Comparison of ENCODE assay signal across 27 cellular contexts in the genomic region with DNA sequence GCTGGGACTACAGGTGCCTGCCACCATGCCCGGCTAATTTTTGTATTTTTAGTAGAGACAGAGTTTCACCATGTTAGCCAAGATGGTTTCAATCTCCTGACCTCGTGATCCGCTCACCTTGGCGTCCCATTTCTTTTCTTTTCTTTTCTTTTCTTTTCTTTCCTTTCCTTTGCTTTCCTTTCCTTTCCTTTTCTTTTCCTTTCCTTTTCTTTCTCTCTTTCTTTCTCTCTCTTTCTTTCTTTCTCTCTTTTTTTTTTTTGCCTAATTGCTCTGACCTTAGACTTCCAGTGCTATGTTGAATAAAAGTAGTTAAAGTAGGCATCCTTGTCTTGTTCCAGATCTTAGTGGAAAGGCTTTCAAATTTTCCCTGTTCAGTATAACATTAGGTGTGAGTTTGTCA.
"Had no signal": no experiment of that assay in that cellular context is flagged by ENCODE, and none has a peak within 500 bp of the region (broad histone marks: within the 10 kb centered on the region; RNA-seq: fewer than 3 reads in every experiment).

No MANE protein-coding gene starts in this region.

- H3K27ac ChIP-seq: stomach, suprapubic skin, testis, thoracic aorta, thyroid gland, tibial artery, tibial nerve, transverse colon, upper lobe of left lung, upper lobe of right lung, uterus, vagina had no signal

- H3K9me3 ChIP-seq: stomach, suprapubic skin, testis, thoracic aorta, thyroid gland, tibial artery, tibial nerve, transverse colon, upper lobe of left lung, upper lobe of right lung, uterus, vagina had no signal

- H3K4me3 ChIP-seq: stomach, suprapubic skin, testis, thoracic aorta, thyroid gland, tibial artery, tibial nerve, transverse colon, upper lobe of left lung, upper lobe of right lung, uterus, vagina had no signal

- H3K27me3 ChIP-seq: stomach, testis, thyroid gland, tibial nerve, transverse colon, upper lobe of left lung, upper lobe of right lung, uterus, vagina had no signal

- DNase-seq: stimulated activated CD4-positive, alpha-beta T cell treated with anti-CD3 and anti-CD28 coated beads, Interleukin-2, amount 100 ng/mL, for 48 hours; stimulated activated CD4-positive, alpha-beta T cell treated with anti-CD3 and anti-CD28 coated beads, Interleukin-4, amount 100 ng/mL, for 1 hour; stimulated activated CD4-positive, alpha-beta T cell treated with anti-CD3 and anti-CD28 coated beads, Interleukin-4, amount 100 ng/mL, for 24 hours; stimulated activated CD4-positive, alpha-beta T cell treated with anti-CD3 and anti-CD28 coated beads, Interleukin-4, amount 100 ng/mL, for 4 hours; stimulated activated CD8-positive, alpha-beta memory T cell treated with anti-CD3 and anti-CD28 coated beads, Interleukin-4, amount 100 ng/mL, for 48 hours; stimulated activated naive B cell treated with anti-CD40 and anti-IgM and Interleukin-4, amounts not matched to agents 10 μg/mL and 1 μg/mL and 100 μg/mL, for 72 hours; stimulated activated naive CD4-positive, alpha-beta T cell; stimulated activated naive CD4-positive, alpha-beta T cell treated with Interleukin-2 at 50 U/mL for 16 hours; stimulated activated naive CD8-positive, alpha-beta T cell treated with anti-CD3 and anti-CD28 coated beads, Interleukin-15, amount 100 ng/mL, for 72 hours; stimulated activated naive CD8-positive, alpha-beta T cell treated with anti-CD3 and anti-CD28 coated beads, Interleukin-15, Interleukin-2, amounts not matched to agents 100 U/mL and 50 U/mL, for 24 hours; stomach; substantia nigra; testis; thyroid gland; tibial artery; transverse colon; trophoblast cell; upper lobe of left lung; upper lobe of right lung; uterus had no signal

- ATAC-seq: stimulated activated effector memory CD8-positive, alpha-beta T cell treated with anti-CD3 and anti-CD28 coated beads, Interleukin-12 subunit alpha, Interleukin-12 subunit beta, amount 100 ng/mL, for 72 hours; stimulated activated memory B cell treated with anti-CD40 and anti-IgM and Interleukin-4, amounts not matched to agents 10 μg/mL and 1 μg/mL and 100 μg/mL, for 72 hours; stimulated activated naive B cell treated with anti-CD40 and anti-IgM and Interleukin-4, amounts not matched to agents 10 μg/mL and 1 μg/mL and 100 μg/mL, for 72 hours; stimulated activated naive CD8-positive, alpha-beta T cell treated with anti-CD3 and anti-CD28 coated beads, Interleukin-15, amount 100 ng/mL, for 72 hours; stimulated activated naive CD8-positive, alpha-beta T cell treated with anti-CD3 and anti-CD28 coated beads, Interleukin-15, Interleukin-2, amounts not matched to agents 100 U/mL and 50 U/mL, for 24 hours; upper lobe of right lung had no signal

- H3K36me3 ChIP-seq: stomach, suprapubic skin, thoracic aorta, thyroid gland, tibial artery, tibial nerve, transverse colon, upper lobe of left lung, upper lobe of right lung, uterus, vagina had no signal

- FAIRE-seq: urothelium cell line had no signal

- H3K4me1 ChIP-seq: stomach, suprapubic skin, testis, thyroid gland, tibial artery, tibial nerve, transverse colon, upper lobe of left lung, upper lobe of right lung, uterus, vagina had no signal
